Comparison of ENCODE assay signal across 9 cellular contexts in genomic region chr1:22453181-22453580, GRCh38. TPM values are rescaled to one million over a fixed set of nuclear protein-coding genes. Genes with fewer than 3 reads are reported as not detected.
A peak's percentile ranks its signal among the peaks of the same experiment; 100 is the strongest.
DNase-seq lines count a peak whose midpoint lies in the region; ATAC-seq and TF ChIP-seq lines count a peak whose summit lies in the region.
"Had no signal": no experiment of that assay in that cellular context is flagged by ENCODE, and none has a peak within 500 bp of the region (broad histone marks: within the 10 kb centered on the region; RNA-seq: fewer than 3 reads in every experiment).

No MANE protein-coding gene starts in this region.

- intact Hi-C loops in heart right ventricle (cut with DNase I) (loop anchor here in 1 of 10 donors (5.0 kb wide), 1 partner anchor 39 kb away; no protein-coding TSS in a partner anchor), cardiac septum (cut with DNase I) (no loop called here), lower lobe of right lung (cut with DNase I) (no loop called here), tibial artery (cut with DNase I; ENCODE audit: low total_unique reads) (loop anchor here (10.0 kb wide), 1 partner anchor 72 kb away; no protein-coding TSS in a partner anchor)

- H3K36me3 ChIP-seq in heart right ventricle, result no peaks in the 10 kb centered on the region
- H3K36me3 ChIP-seq in lower lobe of right lung, result no peaks in the 10 kb centered on the region
- H3K36me3 ChIP-seq in tibial artery, result no peaks in the 10 kb centered on the region
- H3K36me3 ChIP-seq in effector memory CD4-positive, alpha-beta T cell (ENCODE audit: control insufficient read depth, insufficient read depth, low read length), result no peaks in the 10 kb centered on the region

- peaks cover 7% of the 10 kb centered on the region for H3K36me3 Mint-ChIP-seq in activated naive CD8-positive, alpha-beta T cell treated with anti-CD3 and anti-CD28 coated beads, Interleukin-2, amount 10 ng/mL, durations not matched to agents 7 days and 5 days

- H3K4me1 Mint-ChIP-seq in activated naive CD8-positive, alpha-beta T cell treated with anti-CD3 and anti-CD28 coated beads, Interleukin-2, amount 10 ng/mL, durations not matched to agents 7 days and 5 days, result peaks cover 21% of the 10 kb centered on the region

- ATAC-seq in heart right ventricle, result no peak
- no peak for ATAC-seq in activated naive CD8-positive, alpha-beta T cell treated with anti-CD3 and anti-CD28 coated beads, Interleukin-2, amount 10 ng/mL, durations not matched to agents 7 days and 5 days (ENCODE audit: low read depth)
- ATAC-seq in lower lobe of right lung, result no peak
- no peak for ATAC-seq in GM18873 (IDR thresholded peaks at IDR 0.05; ENCODE audit: low FRiP score, unreplicated experiment)

- no peaks in the 10 kb centered on the region for H3K9me3 Mint-ChIP-seq in activated naive CD8-positive, alpha-beta T cell treated with anti-CD3 and anti-CD28 coated beads, Interleukin-2, amount 10 ng/mL, durations not matched to agents 7 days and 5 days

- WGBS in heart right ventricle, 2 donors, result 77 to 79% methylated on average over 2 of the region's 2 CpGs

- H3K27ac Mint-ChIP-seq in activated naive CD8-positive, alpha-beta T cell treated with anti-CD3 and anti-CD28 coated beads, Interleukin-2, amount 10 ng/mL, durations not matched to agents 7 days and 5 days, result peak overlapping the region; percentile 93

- DNase-seq in heart right ventricle (no peak), cardiac septum (ENCODE audit: low spot score) (no peak), lower lobe of right lung (no peak), tibial artery (no peak), CD1c-positive myeloid dendritic cell (ENCODE audit: extremely low spot score) (no peak)
- DNase-seq in activated naive CD8-positive, alpha-beta T cell treated with anti-CD3 and anti-CD28 coated beads, Interleukin-2, amount 10 ng/mL, durations not matched to agents 7 days and 5 days, result no peak
- DNase-seq in effector memory CD4-positive, alpha-beta T cell, result no peak
- DNase-seq: NCI-H1048 had no signal

- H3K27me3 ChIP-seq in heart right ventricle (no peaks in the 10 kb centered on the region), lower lobe of right lung (ENCODE audit: low read depth) (no peaks in the 10 kb centered on the region), tibial artery (no peaks in the 10 kb centered on the region)
- H3K27me3 ChIP-seq in effector memory CD4-positive, alpha-beta T cell (replicated peaks; ENCODE audit: control insufficient read depth, insufficient read depth, low read length, poor library complexity, severe bottlenecking), result no peaks in the 10 kb centered on the region

- H3K4me3 ChIP-seq in heart right ventricle (peak overlapping the region in 7 of 10 donors; percentile 64 to 99 (median 90)), lower lobe of right lung (peak overlapping the region; percentile 81), tibial artery (peak overlapping the region; percentile 77 to 83)
- H3K4me3 ChIP-seq in effector memory CD4-positive, alpha-beta T cell (ENCODE audit: insufficient read depth, low read depth, low read length, poor library complexity, severe bottlenecking), result no peak overlapping the region

- peaks cover 3 to 63% (median 38%) of the 10 kb centered on the region in 9 donors for H3K4me1 ChIP-seq in heart right ventricle
- peaks cover 24% of the 10 kb centered on the region for H3K4me1 ChIP-seq in lower lobe of right lung
- peaks cover 0 to 55% (median 16%) of the 10 kb centered on the region in 4 donors for H3K4me1 ChIP-seq in tibial artery
- peaks cover 6% of the 10 kb centered on the region for H3K4me1 ChIP-seq in effector memory CD4-positive, alpha-beta T cell (ENCODE audit: control insufficient read depth, insufficient read depth, low read length, poor library complexity, severe bottlenecking)

- peak overlapping the region in 7 of 10 donors; percentile 96 to 99 (median 97) for H3K27ac ChIP-seq in heart right ventricle
- no peak overlapping the region for H3K27ac ChIP-seq in lower lobe of right lung
- H3K27ac ChIP-seq in tibial artery, result peak overlapping the region; percentile 94
- no peak overlapping the region for H3K27ac ChIP-seq in effector memory CD4-positive, alpha-beta T cell (ENCODE audit: insufficient read depth, low read length, poor library complexity, severe bottlenecking)

- H3K9me3 ChIP-seq in heart right ventricle (no peaks in the 10 kb centered on the region), lower lobe of right lung (no peaks in the 10 kb centered on the region), tibial artery (no peaks in the 10 kb centered on the region)
- H3K9me3 ChIP-seq in effector memory CD4-positive, alpha-beta T cell (ENCODE audit: control insufficient read depth, low read length), result no peaks in the 10 kb centered on the region

- POLR2A ChIA-PET in activated naive CD8-positive, alpha-beta T cell treated with anti-CD3 and anti-CD28 coated beads, Interleukin-2, amount 10 ng/mL, durations not matched to agents 7 days and 5 days (lab: Charles Lee), result no interaction called here

- peak overlapping the region; percentile 94 for H3K4me3 Mint-ChIP-seq in activated naive CD8-positive, alpha-beta T cell treated with anti-CD3 and anti-CD28 coated beads, Interleukin-2, amount 10 ng/mL, durations not matched to agents 7 days and 5 days

- no peaks in the 10 kb centered on the region for H3K27me3 Mint-ChIP-seq in activated naive CD8-positive, alpha-beta T cell treated with anti-CD3 and anti-CD28 coated beads, Interleukin-2, amount 10 ng/mL, durations not matched to agents 7 days and 5 days

- no peak for TF ChIP-seq CTCF in heart right ventricle (IDR thresholded peaks at IDR 0.05)
- TF ChIP-seq CTCF in lower lobe of right lung (IDR thresholded peaks at IDR 0.05), result no peak
- no peak for TF ChIP-seq CTCF in tibial artery (IDR thresholded peaks at IDR 0.05)

RNA-seq across cellular contexts. Expression of gene ZBTB40, which starts 1.5 kb away (rescaled TPM):
- total RNA-seq in heart right ventricle (10 to 100 TPM in 9 of 10 donors, 1 to 10 TPM in 1; 8.5 to 18.2 (median 14.2) TPM), cardiac septum (12.9 TPM), lower lobe of right lung (25.3 TPM)
- polyA plus RNA-seq in heart right ventricle, result 1 to 10 TPM; 3.2 to 6.4 TPM
- total RNA-seq in activated naive CD8-positive, alpha-beta T cell treated with anti-CD3 and anti-CD28 coated beads, Interleukin-2, amount 10 ng/mL, durations not matched to agents 7 days and 5 days, result 10 to 100 TPM; 26.5 to 30.2 TPM

Comparison
In these comparisons a context has a peak if more than half of its experiments do, and no peak if none do; other contexts are left out.
1. H3K27ac ChIP-seq: peak in heart right ventricle (7 of 10) and tibial artery (2 of 2); none in lower lobe of right lung (single experiment) and effector memory CD4-positive, alpha-beta T cell (single experiment).